Comparison of ENCODE assay signal across 1 cellular context in genomic region chr16:588639-588888, GRCh38.
TF ChIP-seq lines count a peak whose summit lies in the region.

No MANE protein-coding gene starts in this region.

TF ChIP-seq in IMR-90, 13 proteins besides CTCF, POLR2A, EP300 and RAD21:
- no peak for TF ChIP-seq ELK1 (IDR thresholded peaks at IDR 0.05; ENCODE audit: borderline replicate concordance, low read depth, low read length)
- TF ChIP-seq FOS (IDR thresholded peaks at IDR 0.05; ENCODE audit: low read depth, low read length), result 0 out of 2 replicates have a peak, but pooled peaks have one; percentile 27
